14 cellular contexts compared by ENCODE assay signal in the genomic region with DNA sequence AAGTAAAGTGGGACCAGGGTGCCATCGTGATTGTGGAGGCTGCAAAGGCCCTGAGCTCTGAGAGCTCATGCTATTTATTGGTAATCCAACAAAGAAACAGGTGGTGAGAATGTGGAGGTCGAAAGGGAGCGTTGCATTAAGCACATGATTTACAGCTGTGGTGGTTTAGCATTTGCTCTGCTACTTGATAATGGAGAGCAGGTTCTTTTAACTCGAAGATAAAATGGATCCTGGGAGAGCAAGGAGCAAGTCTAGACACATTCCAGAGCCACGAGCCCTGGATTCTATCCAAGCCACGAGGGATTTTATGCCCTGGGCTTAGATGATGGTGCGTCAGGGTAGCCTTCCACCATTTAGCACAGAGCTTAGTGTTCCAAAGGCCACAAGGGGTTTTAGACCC.
"Had no signal": no experiment of that assay in that cellular context is flagged by ENCODE, and none has a peak within 500 bp of the region (broad histone marks: within the 10 kb centered on the region; RNA-seq: fewer than 3 reads in every experiment).

No MANE protein-coding gene starts in this region.

- H3K9me3 Mint-ChIP-seq: endodermal cell had no signal

- H3K27me3 Mint-ChIP-seq: natural killer cell treated with Interleukin-12 subunit alpha and Interleukin-12 subunit beta and Interleukin-15 and Interleukin-18, amount 100 ng/mL, for 72 hours had no signal

- H3K4me3 Mint-ChIP-seq: endodermal cell; immature natural killer cell; natural killer cell treated with Interleukin-12 subunit alpha and Interleukin-12 subunit beta and Interleukin-15 and Interleukin-18, amount 100 ng/mL, for 72 hours; WTC11 had no signal

- H3K36me3 Mint-ChIP-seq: immature natural killer cell had no signal

- H3K27ac Mint-ChIP-seq: activated T-helper 2 cell treated with anti-CD3 and anti-CD28 coated beads, Interferon-gamma antibody, Interleukin-2, Interleukin-4, amounts not matched to agents 10 μg/mL and 5 μg/mL and 100 μg/mL, durations not matched to agents 14 hours and 24 hours and 36 hours; endodermal cell; immature natural killer cell; natural killer cell treated with Interleukin-12 subunit alpha and Interleukin-12 subunit beta and Interleukin-15 and Interleukin-18, amount 100 ng/mL, for 72 hours; WTC11 had no signal

- H3K4me3 ChIP-seq: adrenal gland, stomach, thoracic aorta had no signal

- DNase-seq: activated CD4-positive, alpha-beta T cell treated with anti-CD3 and anti-CD28 coated beads for 48 hours; activated naive CD4-positive, alpha-beta T cell treated with anti-CD3 and anti-CD28 coated beads, Interleukin-2, amount 50 U/mL, for 16 hours; activated T-cell treated with anti-CD3 and anti-CD28 coated beads for 4 hours; adrenal gland; endodermal cell; immature natural killer cell; stimulated activated CD4-positive, alpha-beta T cell treated with anti-CD3 and anti-CD28 coated beads, Interleukin-2, amount 100 ng/mL, for 48 hours; stomach had no signal

- H3K4me1 Mint-ChIP-seq: endodermal cell, immature natural killer cell had no signal

- FAIRE-seq: urothelium cell line had no signal

- ATAC-seq: left lobe of liver; natural killer cell treated with Interleukin-12 subunit alpha and Interleukin-12 subunit beta and Interleukin-15 and Interleukin-18, amount 100 ng/mL, for 72 hours; WTC11 had no signal
